Comparison of ENCODE assay signal across 14 cellular contexts in the genomic region with DNA sequence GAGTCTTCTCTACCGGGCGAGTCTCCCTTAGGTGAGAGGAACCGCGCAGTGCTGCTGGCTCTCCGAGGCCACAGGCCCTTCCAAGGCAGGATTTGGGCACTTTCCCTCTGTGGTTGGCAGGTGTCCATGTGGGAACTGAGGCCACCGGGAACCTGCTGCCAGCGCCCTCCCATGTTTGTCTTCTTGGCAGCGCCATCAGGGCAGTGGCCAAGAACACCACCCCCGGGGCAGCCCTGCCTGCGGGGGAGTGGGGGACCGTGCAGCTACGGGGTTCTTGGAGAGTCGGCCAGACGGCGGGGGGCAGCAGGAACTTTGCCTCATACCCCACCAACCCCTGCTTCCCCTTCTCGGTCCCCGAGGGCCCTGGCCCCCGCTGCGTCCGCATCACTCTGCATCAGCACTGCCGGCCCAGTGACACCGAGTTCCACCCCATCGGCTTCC. TPM values are rescaled to one million over a fixed set of nuclear protein-coding genes. Genes with fewer than 3 reads are reported as not detected.
DNase-seq lines count a peak whose midpoint lies in the region; ATAC-seq and TF ChIP-seq lines count a peak whose summit lies in the region.
"Had no signal": no experiment of that assay in that cellular context is flagged by ENCODE, and none has a peak within 500 bp of the region (broad histone marks: within the 10 kb centered on the region; RNA-seq: fewer than 3 reads in every experiment).

No MANE protein-coding gene starts in this region.

- ATAC-seq in right lobe of liver (peak; percentile 66 to 82 (median 76)), GM21576 (IDR thresholded peaks at IDR 0.05; ENCODE audit: unreplicated experiment) (no peak)
- ATAC-seq: WTC11 had no signal

- no peak overlapping the region for H3K4me3 ChIP-seq in right lobe of liver
- H3K4me3 ChIP-seq in stomach smooth muscle (ENCODE audit: low read length in 2 of 2): peak overlapping the region in 1 of 2 donors; percentile 52

- H3K27ac Mint-ChIP-seq in chondrocyte (ENCODE audit: unreplicated experiment): no peak overlapping the region
- H3K27ac Mint-ChIP-seq: activated T-cell treated with anti-CD3 and anti-CD28 coated beads, Interleukin-2, amount 50 U/mL, for 72 hours; type B pancreatic cell; WTC11 had no signal

- H3K9me3 Mint-ChIP-seq in chondrocyte (ENCODE audit: low read depth): no peaks in the 10 kb centered on the region
- H3K9me3 Mint-ChIP-seq: activated T-cell treated with anti-CD3 and anti-CD28 coated beads, Interleukin-2, amount 50 U/mL, for 72 hours; type B pancreatic cell; WTC11 had no signal

- intact Hi-C loops in right lobe of liver (cut with DNase I): no loop called here

- no peak overlapping the region for H3K4me3 Mint-ChIP-seq in chondrocyte (ENCODE audit: unreplicated experiment)
- H3K4me3 Mint-ChIP-seq: activated T-cell treated with anti-CD3 and anti-CD28 coated beads, Interleukin-2, amount 50 U/mL, for 72 hours; type B pancreatic cell; WTC11 had no signal

- H3K27me3 Mint-ChIP-seq in chondrocyte (ENCODE audit: low read depth): no peaks in the 10 kb centered on the region
- H3K27me3 Mint-ChIP-seq: type B pancreatic cell had no signal

- peak overlapping the region in 1 of 2 donors; percentile 51 for H3K9ac ChIP-seq in stomach smooth muscle (ENCODE audit: low read length in 2 of 2)

- peaks cover 0 to 15% (median 5%) of the 10 kb centered on the region in 4 donors for H3K4me1 ChIP-seq in right lobe of liver
- H3K4me1 ChIP-seq in stomach smooth muscle (ENCODE audit: control insufficient read depth, insufficient read depth, low read length): peaks cover 29% of the 10 kb centered on the region

- peaks cover 0 to 6% (median under 1%) of the 10 kb centered on the region in 4 donors for H3K36me3 ChIP-seq in right lobe of liver
- peaks cover 6 to 11% of the 10 kb centered on the region in 2 donors for H3K36me3 ChIP-seq in stomach smooth muscle (ENCODE audit: control insufficient read depth in 2 of 2, insufficient read depth in 2 of 2, low read length in 2 of 2)

- no peak overlapping the region for H3K27ac ChIP-seq in right lobe of liver
- peak overlapping the region; percentile 41 for H3K27ac ChIP-seq in stomach smooth muscle (ENCODE audit: low read length)
- H3K27ac ChIP-seq: epithelial cell of prostate had no signal

- peaks cover 3% of the 10 kb centered on the region for H3K36me3 Mint-ChIP-seq in chondrocyte (ENCODE audit: low read depth)

- DNase-seq in NCI-H2196 (lab: John Stamatoyannopoulos, UW; ENCODE audit: unreplicated experiment) (peak; percentile 7), NCI-H2196 treated with DMSO at 0.1 percent for 48 hours (lab: John Stamatoyannopoulos, UW; ENCODE audit: unreplicated experiment) (no peak), chondrocyte (ENCODE audit: low spot score) (peak; percentile 86), right lobe of liver (peak; percentile 69 to 91 (median 82)), SW 1271 (lab: John Stamatoyannopoulos, UW) (no peak), T1000 (lab: John Stamatoyannopoulos, UW) (no peak)
- DNase-seq: activated T-cell treated with anti-CD3 and anti-CD28 coated beads, Interleukin-2, amount 50 U/mL, for 72 hours; NCI-H1930; NK-92 treated with Interleukin-12 subunit alpha and Interleukin-12 subunit beta, amount 100 ng/mL, for 24 hours had no signal

- WGBS in right lobe of liver (ENCODE audit: insufficient coverage, low coverage, low lambda C conversion rate, missing lambda C conversion rate): 71% methylated on average over 4 of the region's 23 CpGs

- H3K27me3 ChIP-seq in right lobe of liver: no peaks in the 10 kb centered on the region
- H3K27me3 ChIP-seq in stomach smooth muscle (ENCODE audit: control insufficient read depth in 1 of 2, insufficient read depth in 2 of 2, low read length in 2 of 2): no peaks in the 10 kb centered on the region

- H3K9me3 ChIP-seq in right lobe of liver (no peaks in the 10 kb centered on the region), stomach smooth muscle (ENCODE audit: control insufficient read depth in 2 of 2, low read length in 2 of 2) (no peaks in the 10 kb centered on the region)

- no peaks in the 10 kb centered on the region for H3K4me1 Mint-ChIP-seq in chondrocyte (ENCODE audit: low read depth)
- H3K4me1 Mint-ChIP-seq: WTC11 had no signal

- TF ChIP-seq POLR2A in right lobe of liver (IDR thresholded peaks at IDR 0.05): no peak

- no peak for TF ChIP-seq CTCF in chondrocyte (IDR thresholded peaks at IDR 0.05)
- no peak for TF ChIP-seq CTCF in right lobe of liver (IDR thresholded peaks at IDR 0.05)

RNA-seq across cellular contexts. Expression of a gene that starts 10.0 kb away (rescaled TPM):
- total RNA-seq in chondrocyte (22.0 to 29.4 TPM (median 22.7 TPM) in 3 replicates), right lobe of liver (10 to 100 TPM in 2 of 6 experiments, 1 to 10 TPM in 4; 7.2 to 13.8 (median 9.1) TPM)

RNA-seq across cellular contexts. Expression of a gene that starts 28.2 kb away (rescaled TPM):
- total RNA-seq in chondrocyte (54.9 to 63.2 TPM (median 61.3 TPM) in 3 replicates), right lobe of liver (100 to 1,000 TPM in 1 of 6 experiments, 10 to 100 TPM in 5; 24.7 to 105 (median 31.0) TPM)

RNA-seq across cellular contexts. Expression of a gene that starts 28.8 kb away (rescaled TPM):
- 1.9 to 2.9 TPM (median 2.8 TPM) in 3 replicates for total RNA-seq in chondrocyte
- total RNA-seq in right lobe of liver: 1 to 10 TPM in 2 of 6 experiments, under 1 TPM in 4; 0.11 to 1.2 (median 0.72) TPM

RNA-seq across cellular contexts. Expression of a gene that starts 36.4 kb away (rescaled TPM):
- 3.4 to 4.7 TPM (median 3.7 TPM) in 3 replicates for total RNA-seq in chondrocyte
- total RNA-seq in right lobe of liver: 1 to 10 TPM; 1.3 to 3.5 (median 2.1) TPM

RNA-seq across cellular contexts. Expression of a gene that starts 38.7 kb away (rescaled TPM):
- 9.5 to 20.6 TPM (median 10.8 TPM) in 3 replicates for total RNA-seq in chondrocyte
- 10 to 100 TPM in 1 of 6 experiments, 1 to 10 TPM in 5; 6.6 to 11.0 (median 9.0) TPM for total RNA-seq in right lobe of liver

Comparison
In these comparisons a context has a peak if more than half of its experiments do, and no peak if none do; other contexts are left out.
1. DNase-seq: peak in NCI-H2196 (single experiment), chondrocyte (single experiment) and right lobe of liver (3 of 3); none in NCI-H2196 treated with DMSO at 0.1 percent for 48 hours (single experiment), SW 1271 (0 of 2) and T1000 (single experiment).